ENCODE assay signal across 1 cellular context in the genomic region with DNA sequence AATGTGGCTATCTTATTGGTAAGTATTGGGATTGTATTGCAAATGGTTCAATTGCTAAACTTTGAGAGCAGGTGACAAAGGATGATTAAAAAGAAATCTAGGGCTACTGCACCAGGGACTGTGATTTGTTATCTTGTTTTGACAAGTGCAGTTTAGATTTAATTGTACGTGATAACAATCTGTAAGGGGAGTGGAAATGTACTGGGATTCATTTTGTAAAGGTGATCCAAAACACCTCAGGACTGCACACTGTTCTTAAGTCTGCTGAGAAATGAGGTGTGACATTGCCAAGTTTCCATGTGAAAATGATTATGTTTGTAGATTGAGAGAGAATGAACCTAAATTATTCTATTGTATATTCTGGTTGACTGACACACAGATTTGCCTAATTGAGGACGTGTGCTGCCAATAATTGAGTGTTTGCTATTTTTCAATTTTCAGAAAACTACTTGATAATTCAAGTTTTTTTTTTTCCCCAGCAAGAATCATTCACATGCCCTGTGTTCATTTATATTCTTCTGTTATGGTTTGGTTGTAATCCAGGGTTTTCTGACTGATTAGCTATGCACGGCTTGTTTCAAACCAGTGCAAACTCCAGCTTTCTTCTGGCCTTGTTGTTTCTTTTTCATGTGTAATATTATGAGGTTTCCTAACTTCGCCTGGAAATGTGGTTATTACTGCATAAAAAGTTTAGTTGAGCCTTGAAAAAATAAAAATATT.
TF ChIP-seq lines count a peak whose summit lies in the region.

No MANE protein-coding gene starts in this region.

TF ChIP-seq in HepG2, 621 proteins besides CTCF, POLR2A, EP300 and RAD21 (continued from another document):
- TF ChIP-seq ZNF687 (CRISPR knock-in tag; IDR thresholded peaks at IDR 0.05) (no peak), ZNF331 (CRISPR knock-in tag; IDR thresholded peaks at IDR 0.05) (no peak), ZSCAN31 (CRISPR knock-in tag; IDR thresholded peaks at IDR 0.05; ENCODE audit: low read depth) (no peak), SSRP1 (CRISPR knock-in tag; IDR thresholded peaks at IDR 0.05) (no peak), SRSF1 (optimal IDR thresholded peaks at IDR 0.05; ENCODE audit: low read depth, low read length) (no peak), ARID5B (CRISPR knock-in tag; IDR thresholded peaks at IDR 0.05) (no peak)
